1 cellular context compared by ENCODE assay signal in the genomic region with DNA sequence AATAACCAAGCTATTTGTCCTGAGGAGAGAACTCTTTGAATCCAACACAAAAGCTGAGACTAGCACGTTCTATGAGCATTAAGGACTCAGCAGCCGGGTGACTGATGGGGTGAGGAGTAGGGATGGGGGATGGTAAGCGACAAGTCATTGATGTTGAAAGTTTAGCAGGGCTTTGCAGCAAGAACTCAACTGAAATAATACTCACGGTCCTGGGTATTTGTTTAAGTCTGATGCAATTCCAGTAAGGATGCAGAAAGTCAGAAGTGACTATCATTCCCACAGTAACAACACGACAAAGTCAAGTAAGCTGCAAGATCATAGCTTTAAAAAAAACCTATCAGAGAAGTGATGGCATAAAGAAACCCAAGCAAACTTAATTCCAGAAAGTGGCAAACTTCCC.
TF ChIP-seq lines count a peak whose summit lies in the region.

No MANE protein-coding gene starts in this region.

TF ChIP-seq in GM23338, 12 proteins besides CTCF, POLR2A, EP300 and RAD21 (continued from another document):
- TF ChIP-seq, protein P1, sequence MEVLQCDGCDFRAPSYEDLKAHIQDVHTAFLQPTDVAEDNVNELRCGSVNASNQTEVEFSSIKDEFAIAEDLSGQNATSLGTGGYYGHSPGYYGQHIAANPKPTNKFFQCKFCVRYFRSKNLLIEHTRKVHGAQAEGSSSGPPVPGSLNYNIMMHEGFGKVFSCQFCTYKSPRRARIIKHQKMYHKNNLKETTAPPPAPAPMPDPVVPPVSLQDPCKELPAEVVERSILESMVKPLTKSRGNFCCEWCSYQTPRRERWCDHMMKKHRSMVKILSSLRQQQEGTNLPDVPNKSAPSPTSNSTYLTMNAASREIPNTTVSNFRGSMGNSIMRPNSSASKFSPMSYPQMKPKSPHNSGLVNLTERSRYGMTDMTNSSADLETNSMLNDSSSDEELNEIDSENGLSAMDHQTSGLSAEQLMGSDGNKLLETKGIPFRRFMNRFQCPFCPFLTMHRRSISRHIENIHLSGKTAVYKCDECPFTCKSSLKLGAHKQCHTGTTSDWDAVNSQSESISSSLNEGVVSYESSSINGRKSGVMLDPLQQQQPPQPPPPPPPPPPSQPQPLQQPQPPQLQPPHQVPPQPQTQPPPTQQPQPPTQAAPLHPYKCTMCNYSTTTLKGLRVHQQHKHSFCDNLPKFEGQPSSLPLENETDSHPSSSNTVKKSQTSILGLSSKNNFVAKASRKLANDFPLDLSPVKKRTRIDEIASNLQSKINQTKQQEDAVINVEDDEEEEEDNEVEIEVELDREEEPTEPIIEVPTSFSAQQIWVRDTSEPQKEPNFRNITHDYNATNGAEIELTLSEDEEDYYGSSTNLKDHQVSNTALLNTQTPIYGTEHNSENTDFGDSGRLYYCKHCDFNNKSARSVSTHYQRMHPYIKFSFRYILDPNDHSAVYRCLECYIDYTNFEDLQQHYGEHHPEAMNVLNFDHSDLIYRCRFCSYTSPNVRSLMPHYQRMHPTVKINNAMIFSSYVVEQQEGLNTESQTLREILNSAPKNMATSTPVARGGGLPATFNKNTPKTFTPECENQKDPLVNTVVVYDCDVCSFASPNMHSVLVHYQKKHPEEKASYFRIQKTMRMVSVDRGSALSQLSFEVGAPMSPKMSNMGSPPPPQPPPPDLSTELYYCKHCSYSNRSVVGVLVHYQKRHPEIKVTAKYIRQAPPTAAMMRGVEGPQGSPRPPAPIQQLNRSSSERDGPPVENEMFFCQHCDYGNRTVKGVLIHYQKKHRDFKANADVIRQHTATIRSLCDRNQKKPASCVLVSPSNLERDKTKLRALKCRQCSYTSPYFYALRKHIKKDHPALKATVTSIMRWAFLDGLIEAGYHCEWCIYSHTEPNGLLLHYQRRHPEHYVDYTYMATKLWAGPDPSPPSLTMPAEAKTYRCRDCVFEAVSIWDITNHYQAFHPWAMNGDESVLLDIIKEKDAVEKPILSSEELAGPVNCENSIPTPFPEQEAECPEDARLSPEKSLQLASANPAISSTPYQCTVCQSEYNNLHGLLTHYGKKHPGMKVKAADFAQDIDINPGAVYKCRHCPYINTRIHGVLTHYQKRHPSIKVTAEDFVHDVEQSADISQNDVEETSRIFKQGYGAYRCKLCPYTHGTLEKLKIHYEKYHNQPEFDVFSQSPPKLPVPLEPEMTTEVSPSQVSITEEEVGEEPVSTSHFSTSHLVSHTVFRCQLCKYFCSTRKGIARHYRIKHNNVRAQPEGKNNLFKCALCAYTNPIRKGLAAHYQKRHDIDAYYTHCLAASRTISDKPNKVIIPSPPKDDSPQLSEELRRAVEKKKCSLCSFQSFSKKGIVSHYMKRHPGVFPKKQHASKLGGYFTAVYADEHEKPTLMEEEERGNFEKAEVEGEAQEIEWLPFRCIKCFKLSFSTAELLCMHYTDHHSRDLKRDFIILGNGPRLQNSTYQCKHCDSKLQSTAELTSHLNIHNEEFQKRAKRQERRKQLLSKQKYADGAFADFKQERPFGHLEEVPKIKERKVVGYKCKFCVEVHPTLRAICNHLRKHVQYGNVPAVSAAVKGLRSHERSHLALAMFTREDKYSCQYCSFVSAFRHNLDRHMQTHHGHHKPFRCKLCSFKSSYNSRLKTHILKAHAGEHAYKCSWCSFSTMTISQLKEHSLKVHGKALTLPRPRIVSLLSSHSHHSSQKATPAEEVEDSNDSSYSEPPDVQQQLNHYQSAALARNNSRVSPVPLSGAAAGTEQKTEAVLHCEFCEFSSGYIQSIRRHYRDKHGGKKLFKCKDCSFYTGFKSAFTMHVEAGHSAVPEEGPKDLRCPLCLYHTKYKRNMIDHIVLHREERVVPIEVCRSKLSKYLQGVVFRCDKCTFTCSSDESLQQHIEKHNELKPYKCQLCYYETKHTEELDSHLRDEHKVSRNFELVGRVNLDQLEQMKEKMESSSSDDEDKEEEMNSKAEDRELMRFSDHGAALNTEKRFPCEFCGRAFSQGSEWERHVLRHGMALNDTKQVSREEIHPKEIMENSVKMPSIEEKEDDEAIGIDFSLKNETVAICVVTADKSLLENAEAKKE (CRISPR knock-in tag; IDR thresholded peaks at IDR 0.05), result no peak
- TF ChIP-seq POLR2AphosphoS5 (IDR thresholded peaks at IDR 0.05; ENCODE audit: low read depth), result no peak
- TF ChIP-seq JUNB (IDR thresholded peaks at IDR 0.05; ENCODE audit: unreplicated experiment), result no peak
- TF ChIP-seq EZH2phosphoT487 (IDR thresholded peaks at IDR 0.05; ENCODE audit: unreplicated experiment), result no peak
- no peak for TF ChIP-seq ZNF114 (CRISPR knock-in tag; IDR thresholded peaks at IDR 0.05)
- TF ChIP-seq STAT1 (IDR thresholded peaks at IDR 0.05; ENCODE audit: unreplicated experiment), result no peak
- no peak for TF ChIP-seq CREB1 (CRISPR knock-in tag; IDR thresholded peaks at IDR 0.05; ENCODE audit: low read depth)
- TF ChIP-seq NANOG (IDR thresholded peaks at IDR 0.05; ENCODE audit: borderline replicate concordance), result no peak
- TF ChIP-seq, protein P2, sequence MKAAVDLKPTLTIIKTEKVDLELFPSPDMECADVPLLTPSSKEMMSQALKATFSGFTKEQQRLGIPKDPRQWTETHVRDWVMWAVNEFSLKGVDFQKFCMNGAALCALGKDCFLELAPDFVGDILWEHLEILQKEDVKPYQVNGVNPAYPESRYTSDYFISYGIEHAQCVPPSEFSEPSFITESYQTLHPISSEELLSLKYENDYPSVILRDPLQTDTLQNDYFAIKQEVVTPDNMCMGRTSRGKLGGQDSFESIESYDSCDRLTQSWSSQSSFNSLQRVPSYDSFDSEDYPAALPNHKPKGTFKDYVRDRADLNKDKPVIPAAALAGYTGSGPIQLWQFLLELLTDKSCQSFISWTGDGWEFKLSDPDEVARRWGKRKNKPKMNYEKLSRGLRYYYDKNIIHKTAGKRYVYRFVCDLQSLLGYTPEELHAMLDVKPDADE (IDR thresholded peaks at IDR 0.05), result no peak
- no peak for TF ChIP-seq ZNF331 (CRISPR knock-in tag; IDR thresholded peaks at IDR 0.05; ENCODE audit: low read depth)
